ENCODE assay signal across 18 cellular contexts in the genomic region with DNA sequence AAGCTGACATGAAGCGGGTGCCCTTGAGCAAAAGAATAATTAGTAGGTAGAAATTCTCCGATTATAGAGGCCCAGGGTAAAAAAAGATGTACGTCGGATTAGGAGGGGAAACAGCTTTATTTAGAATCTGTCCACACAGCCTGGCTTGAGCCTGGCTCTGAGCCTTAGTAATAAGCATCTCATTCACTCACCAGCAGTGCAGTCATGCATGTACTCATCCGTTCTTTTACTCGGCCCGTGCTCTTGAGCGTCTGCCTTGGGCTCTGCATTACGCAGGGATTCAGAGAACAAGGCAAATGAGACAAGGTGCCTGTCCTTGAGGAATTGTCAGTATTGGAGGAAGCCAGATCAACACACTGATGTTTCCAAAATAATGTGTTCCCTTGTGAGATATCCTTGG.
DNase-seq lines count a peak whose midpoint lies in the region; ATAC-seq, FAIRE-seq and TF ChIP-seq lines count a peak whose summit lies in the region.
"Had no signal": no experiment of that assay in that cellular context is flagged by ENCODE, and none has a peak within 500 bp of the region (broad histone marks: within the 10 kb centered on the region; RNA-seq: fewer than 3 reads in every experiment).

No MANE protein-coding gene starts in this region.

- H3K9me3 Mint-ChIP-seq in activated T-helper 17 cell treated with anti-CD3 and anti-CD28 coated beads, Interleukin-2, amount 50 U/mL, for 72 hours: no peaks in the 10 kb centered on the region

- peaks cover 14% of the 10 kb centered on the region for H3K4me1 Mint-ChIP-seq in T-helper 17 cell
- peaks cover 4% of the 10 kb centered on the region for H3K4me1 Mint-ChIP-seq in activated T-helper 17 cell treated with anti-CD3 and anti-CD28 coated beads, Interleukin-2, amount 50 U/mL, for 72 hours

- peak; percentile 40 for DNase-seq in D721Med (ENCODE audit: insufficient read length, low spot score)
- DNase-seq in T-helper 17 cell: no peak
- peak in 1 of 10 donors; percentile 30 for DNase-seq in dorsolateral prefrontal cortex
- DNase-seq in pons (ENCODE audit: low spot score): peak; percentile 71
- DNase-seq in SW 1271 (lab: John Stamatoyannopoulos, UW): no peak
- no peak for DNase-seq in AML-193 (lab: John Stamatoyannopoulos, UW)
- DNase-seq: GDM1, Kasumi-1, MM.1S, NCI-H1092 treated with DMSO at 0.1 percent for 48 hours, NCI-H146, NCI-H2081, Right ventricle myocardium superior had no signal

- H3K27me3 Mint-ChIP-seq in T-helper 17 cell: peaks cover 15% of the 10 kb centered on the region
- H3K27me3 Mint-ChIP-seq in activated T-helper 17 cell treated with anti-CD3 and anti-CD28 coated beads, Interleukin-2, amount 50 U/mL, for 72 hours: peaks cover under 1% of the 10 kb centered on the region

- no peak for ATAC-seq in T-helper 17 cell
- ATAC-seq in activated T-helper 17 cell treated with anti-CD3 and anti-CD28 coated beads, Interleukin-2, amount 50 U/mL, for 72 hours (replicated peaks): no peak
- ATAC-seq: A549 had no signal

- intact Hi-C loops in dorsolateral prefrontal cortex (cut with DNase I): loop anchor here in 1 of 2 donors (5.0 kb wide), 1 partner anchor 41 kb away; no protein-coding TSS in a partner anchor

- H3K27ac ChIP-seq in dorsolateral prefrontal cortex: peak overlapping the region in 54 of 59 donors; percentile 0 to 93 (median 76)
- H3K27ac ChIP-seq: A549; BLaER1 treated with 17β-estradiol and CSF1 and Interleukin-3, amounts not matched to agents 10 nM and 100 nM had no signal

- H3K4me3 Mint-ChIP-seq in T-helper 17 cell: no peak overlapping the region
- no peak overlapping the region for H3K4me3 Mint-ChIP-seq in activated T-helper 17 cell treated with anti-CD3 and anti-CD28 coated beads, Interleukin-2, amount 50 U/mL, for 72 hours

- H3K27ac Mint-ChIP-seq in T-helper 17 cell: peak overlapping the region; percentile 65
- H3K27ac Mint-ChIP-seq in activated T-helper 17 cell treated with anti-CD3 and anti-CD28 coated beads, Interleukin-2, amount 50 U/mL, for 72 hours: no peak overlapping the region

- H3K36me3 Mint-ChIP-seq in T-helper 17 cell (ENCODE audit: low read depth): no peaks in the 10 kb centered on the region
- no peaks in the 10 kb centered on the region for H3K36me3 Mint-ChIP-seq in activated T-helper 17 cell treated with anti-CD3 and anti-CD28 coated beads, Interleukin-2, amount 50 U/mL, for 72 hours (ENCODE audit: low read depth)

- no peak overlapping the region for H3K4me3 ChIP-seq in dorsolateral prefrontal cortex
- H3K4me3 ChIP-seq: A549; BLaER1 treated with 17β-estradiol and CSF1 and Interleukin-3, amounts not matched to agents 10 nM and 100 nM; HAP-1 had no signal

- peak; percentile 82 for FAIRE-seq in D721Med (lab: Jason Lieb, UNC)
- FAIRE-seq: A549, RCC 7860 had no signal

- H3K9me3 ChIP-seq in T-helper 17 cell (ENCODE audit: control insufficient read depth, low read length, poor library complexity, severe bottlenecking): no peaks in the 10 kb centered on the region
- H3K9me3 ChIP-seq: A549; BLaER1 treated with 17β-estradiol and CSF1 and Interleukin-3, amounts not matched to agents 10 nM and 100 nM; HAP-1 had no signal

- TF ChIP-seq CTCF in D721Med (IDR thresholded peaks at IDR 0.05; ENCODE audit: insufficient read depth, missing control alignments) (no peak), dorsolateral prefrontal cortex (IDR thresholded peaks at IDR 0.05 in 54 of 56, conservative IDR thresholded peaks at IDR 0.05 in 2 of 56; ENCODE audit: low read depth in 1 of 56, partially characterized antibody in 56 of 56) (no peak)

- no peaks in the 10 kb centered on the region for H3K27me3 ChIP-seq in dorsolateral prefrontal cortex
- H3K27me3 ChIP-seq: BLaER1 treated with 17β-estradiol and CSF1 and Interleukin-3, amounts not matched to agents 10 nM and 100 nM had no signal

Comparison
In these comparisons a context has a peak if more than half of its experiments do, and no peak if none do; other contexts are left out.
1. DNase-seq: peak in D721Med (single experiment) and pons (single experiment); none in T-helper 17 cell (0 of 3), SW 1271 (0 of 2) and AML-193 (0 of 2).